In the genomic region with DNA sequence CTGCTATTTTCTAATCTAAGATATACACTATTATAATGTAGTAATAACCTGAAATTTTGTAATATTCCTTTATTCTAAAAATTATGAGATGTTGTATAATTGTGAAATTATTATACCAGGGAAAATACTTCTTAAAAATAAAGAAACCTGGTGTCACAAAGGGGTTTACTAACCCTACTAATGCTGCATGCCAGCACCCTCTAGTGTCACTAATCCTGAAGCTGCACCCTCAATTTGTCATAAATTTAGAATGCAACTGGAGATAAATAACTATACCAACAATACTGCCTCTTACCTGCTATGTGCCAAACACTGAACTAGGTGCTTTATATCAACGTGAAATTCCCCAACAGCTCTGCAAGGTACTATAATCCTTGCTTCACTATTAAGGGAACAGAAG, we compare ENCODE assay signal across 9 cellular contexts. TPM values are rescaled to one million over a fixed set of nuclear protein-coding genes. Genes with fewer than 3 reads are reported as not detected.
DNase-seq lines count a peak whose midpoint lies in the region; ATAC-seq and TF ChIP-seq lines count a peak whose summit lies in the region.
"Had no signal": no experiment of that assay in that cellular context is flagged by ENCODE, and none has a peak within 500 bp of the region (broad histone marks: within the 10 kb centered on the region; RNA-seq: fewer than 3 reads in every experiment).

No MANE protein-coding gene starts in this region.

- intact Hi-C loops in activated T-helper 1 cell treated with anti-CD3 and anti-CD28 coated beads, Interleukin-12 subunit alpha, Interleukin-12 subunit beta, Interleukin-2, Interleukin-4 antibody, amounts not matched to agents 30 ng/mL and 10 ng/mL and 1 ng/mL, durations not matched to agents 14 hours and 24 hours and 36 hours (cut with micrococcal nuclease) = no loop called here
- intact Hi-C loops in esophagus squamous epithelium (cut with DNase I) = no loop called here

- no peaks in the 10 kb centered on the region; the same call in 1 of the 2 replicates for H3F3A ChIP-seq in MM.1S (ENCODE audit: insufficient read depth, low read length)

- H3K79me2 ChIP-seq in MM.1S (ENCODE audit: low read length) = no peaks in the 10 kb centered on the region

- no peak overlapping the region for H3K4me3 Mint-ChIP-seq in central memory CD8-positive, alpha-beta T cell
- no peak overlapping the region for H3K4me3 Mint-ChIP-seq in nephron progenitor cell
- H3K4me3 Mint-ChIP-seq in activated T-helper 1 cell treated with anti-CD3 and anti-CD28 coated beads, Interleukin-12 subunit alpha, Interleukin-12 subunit beta, Interleukin-2, Interleukin-4 antibody, amounts not matched to agents 30 ng/mL and 10 ng/mL and 1 ng/mL, durations not matched to agents 14 hours and 24 hours and 36 hours = no peak overlapping the region

- H3K9me3 ChIP-seq in MM.1S (replicated peaks; ENCODE audit: insufficient read depth, low read length) (no peaks in the 10 kb centered on the region), esophagus squamous epithelium (no peaks in the 10 kb centered on the region)
- H3K9me3 ChIP-seq: neutrophil had no signal

- POLR2A ChIA-PET in GM10248 (lab: Yijun Ruan, JAX) = no interaction called here

- no peaks in the 10 kb centered on the region for H3K4me1 Mint-ChIP-seq in central memory CD8-positive, alpha-beta T cell
- H3K4me1 Mint-ChIP-seq in nephron progenitor cell = no peaks in the 10 kb centered on the region
- H3K4me1 Mint-ChIP-seq in activated T-helper 1 cell treated with anti-CD3 and anti-CD28 coated beads, Interleukin-12 subunit alpha, Interleukin-12 subunit beta, Interleukin-2, Interleukin-4 antibody, amounts not matched to agents 30 ng/mL and 10 ng/mL and 1 ng/mL, durations not matched to agents 14 hours and 24 hours and 36 hours (ENCODE audit: low read depth) = no peaks in the 10 kb centered on the region

- no peak overlapping the region for H3K4me3 ChIP-seq in MM.1S (ENCODE audit: low read length)
- H3K4me3 ChIP-seq in esophagus squamous epithelium = no peak overlapping the region

- no peak for DNase-seq in GM10248 (ENCODE audit: extremely low spot score)
- DNase-seq in MM.1S = peak; percentile 15
- DNase-seq in central memory CD8-positive, alpha-beta T cell (ENCODE audit: low spot score in 2 of 2) = no peak
- no peak for DNase-seq in nephron progenitor cell
- DNase-seq in activated T-helper 1 cell treated with anti-CD3 and anti-CD28 coated beads, Interleukin-12 subunit alpha, Interleukin-12 subunit beta, Interleukin-2, Interleukin-4 antibody, amounts not matched to agents 30 ng/mL and 10 ng/mL and 1 ng/mL, durations not matched to agents 14 hours and 24 hours and 36 hours (ENCODE audit: low spot score) = no peak
- no peak for DNase-seq in esophagus squamous epithelium (lab: John Stamatoyannopoulos, UW)
- DNase-seq: activated gamma-delta T cell had no signal

- ATAC-seq in central memory CD8-positive, alpha-beta T cell (replicated peaks; ENCODE audit: extremely low read depth, poor library complexity, severe bottlenecking) = peak; percentile 28
- no peak for ATAC-seq in GM19351 (IDR thresholded peaks at IDR 0.05; ENCODE audit: unreplicated experiment)

- peaks cover 4% of the 10 kb centered on the region; the same call in 1 of the 2 replicates for H4K20me1 ChIP-seq in MM.1S (ENCODE audit: insufficient read depth, low read length)

- H3K4me1 ChIP-seq in MM.1S (ENCODE audit: low read length) (no peaks in the 10 kb centered on the region), esophagus squamous epithelium (no peaks in the 10 kb centered on the region)

- H3K4me2 ChIP-seq in MM.1S (ENCODE audit: low read depth, low read length) = no peak overlapping the region

- H3K27me3 Mint-ChIP-seq in central memory CD8-positive, alpha-beta T cell = no peaks in the 10 kb centered on the region
- H3K27me3 Mint-ChIP-seq in nephron progenitor cell (ENCODE audit: low read depth, poor library complexity) = no peaks in the 10 kb centered on the region
- H3K27me3 Mint-ChIP-seq in activated T-helper 1 cell treated with anti-CD3 and anti-CD28 coated beads, Interleukin-12 subunit alpha, Interleukin-12 subunit beta, Interleukin-2, Interleukin-4 antibody, amounts not matched to agents 30 ng/mL and 10 ng/mL and 1 ng/mL, durations not matched to agents 14 hours and 24 hours and 36 hours (ENCODE audit: insufficient read depth) = no peaks in the 10 kb centered on the region

- no peaks in the 10 kb centered on the region for H3K9me2 ChIP-seq in MM.1S (replicated peaks; ENCODE audit: insufficient read depth, low read length)

- 44 to 77% methylated on average over 1 of the region's 1 CpG for WGBS in esophagus squamous epithelium, 2 donors

- H3K27ac Mint-ChIP-seq in central memory CD8-positive, alpha-beta T cell (ENCODE audit: low read depth) = no peak overlapping the region
- no peak overlapping the region for H3K27ac Mint-ChIP-seq in nephron progenitor cell
- no peak overlapping the region for H3K27ac Mint-ChIP-seq in activated T-helper 1 cell treated with anti-CD3 and anti-CD28 coated beads, Interleukin-12 subunit alpha, Interleukin-12 subunit beta, Interleukin-2, Interleukin-4 antibody, amounts not matched to agents 30 ng/mL and 10 ng/mL and 1 ng/mL, durations not matched to agents 14 hours and 24 hours and 36 hours

- no peak overlapping the region for H3K9ac ChIP-seq in MM.1S (ENCODE audit: low read length)

- no peaks in the 10 kb centered on the region; the same call in 1 of the 2 replicates for H3K36me3 ChIP-seq in MM.1S (replicated peaks; ENCODE audit: insufficient read depth, low read length)
- H3K36me3 ChIP-seq in esophagus squamous epithelium = peaks cover 0 to 93% (median 15%) of the 10 kb centered on the region in 3 donors

- H3K27ac ChIP-seq in MM.1S (ENCODE audit: low read length) (no peak overlapping the region), esophagus squamous epithelium (no peak overlapping the region)
- H3K27ac ChIP-seq: neutrophil had no signal

- no peak for TF ChIP-seq POLR2A in esophagus squamous epithelium (IDR thresholded peaks at IDR 0.05)

- H3K27me3 ChIP-seq in MM.1S (replicated peaks; ENCODE audit: insufficient read depth, low read length) (no peaks in the 10 kb centered on the region), esophagus squamous epithelium (no peaks in the 10 kb centered on the region)
- H3K27me3 ChIP-seq: neutrophil had no signal

- H3K36me3 Mint-ChIP-seq in central memory CD8-positive, alpha-beta T cell (ENCODE audit: insufficient read depth) = peaks cover 27% of the 10 kb centered on the region
- H3K36me3 Mint-ChIP-seq in nephron progenitor cell (ENCODE audit: low read depth) = peaks cover 36% of the 10 kb centered on the region
- peaks cover 28% of the 10 kb centered on the region for H3K36me3 Mint-ChIP-seq in activated T-helper 1 cell treated with anti-CD3 and anti-CD28 coated beads, Interleukin-12 subunit alpha, Interleukin-12 subunit beta, Interleukin-2, Interleukin-4 antibody, amounts not matched to agents 30 ng/mL and 10 ng/mL and 1 ng/mL, durations not matched to agents 14 hours and 24 hours and 36 hours (ENCODE audit: low read depth)

- CTCF ChIA-PET in GM10248 (lab: Yijun Ruan, JAX) = interaction anchor here (0.8 to 1.7 kb wide), 4 partner anchors 10 to 654 kb away, joined by 3 to 7 read pairs (median 4); no protein-coding TSS in a partner anchor

- H3K9me3 Mint-ChIP-seq in central memory CD8-positive, alpha-beta T cell = no peaks in the 10 kb centered on the region
- no peaks in the 10 kb centered on the region for H3K9me3 Mint-ChIP-seq in nephron progenitor cell
- no peaks in the 10 kb centered on the region for H3K9me3 Mint-ChIP-seq in activated T-helper 1 cell treated with anti-CD3 and anti-CD28 coated beads, Interleukin-12 subunit alpha, Interleukin-12 subunit beta, Interleukin-2, Interleukin-4 antibody, amounts not matched to agents 30 ng/mL and 10 ng/mL and 1 ng/mL, durations not matched to agents 14 hours and 24 hours and 36 hours

- TF ChIP-seq CTCF in GM10248 (IDR thresholded peaks at IDR 0.05; ENCODE audit: control extremely low read depth, extremely low read depth, low read depth, missing control alignments) = peak; percentile 49
- peak; percentile 50 for TF ChIP-seq CTCF in MM.1S (IDR thresholded peaks at IDR 0.05; ENCODE audit: low read length)
- peak; percentile 56 for TF ChIP-seq CTCF in nephron progenitor cell (IDR thresholded peaks at IDR 0.05)
- peak in 2 of 6 experiments; percentile 9 to 31 for TF ChIP-seq CTCF in esophagus squamous epithelium (IDR thresholded peaks at IDR 0.05)

- no peak overlapping the region for H2AFZ ChIP-seq in MM.1S (ENCODE audit: low read length)

RNA-seq across cellular contexts. Expression of a gene that starts 30.8 kb away (rescaled TPM):
- total RNA-seq in activated T-helper 1 cell treated with anti-CD3 and anti-CD28 coated beads, Interleukin-12 subunit alpha, Interleukin-12 subunit beta, Interleukin-2, Interleukin-4 antibody, amounts not matched to agents 30 ng/mL and 10 ng/mL and 1 ng/mL, durations not matched to agents 14 hours and 24 hours and 36 hours = 81.7 and 87.7 TPM in 2 replicates
- total RNA-seq in esophagus squamous epithelium = 10 to 100 TPM; 36.7 to 86.4 (median 72.4) TPM

RNA-seq across cellular contexts. Expression of a gene that starts 42.3 kb away (rescaled TPM):
- 0.07 TPM in 1 of 2 replicates, not detected in the other for total RNA-seq in activated T-helper 1 cell treated with anti-CD3 and anti-CD28 coated beads, Interleukin-12 subunit alpha, Interleukin-12 subunit beta, Interleukin-2, Interleukin-4 antibody, amounts not matched to agents 30 ng/mL and 10 ng/mL and 1 ng/mL, durations not matched to agents 14 hours and 24 hours and 36 hours
- total RNA-seq in esophagus squamous epithelium = under 1 TPM in 2 of 4 donors, not detected in 2; 0.40 to 0.62 TPM
